In the genomic region with DNA sequence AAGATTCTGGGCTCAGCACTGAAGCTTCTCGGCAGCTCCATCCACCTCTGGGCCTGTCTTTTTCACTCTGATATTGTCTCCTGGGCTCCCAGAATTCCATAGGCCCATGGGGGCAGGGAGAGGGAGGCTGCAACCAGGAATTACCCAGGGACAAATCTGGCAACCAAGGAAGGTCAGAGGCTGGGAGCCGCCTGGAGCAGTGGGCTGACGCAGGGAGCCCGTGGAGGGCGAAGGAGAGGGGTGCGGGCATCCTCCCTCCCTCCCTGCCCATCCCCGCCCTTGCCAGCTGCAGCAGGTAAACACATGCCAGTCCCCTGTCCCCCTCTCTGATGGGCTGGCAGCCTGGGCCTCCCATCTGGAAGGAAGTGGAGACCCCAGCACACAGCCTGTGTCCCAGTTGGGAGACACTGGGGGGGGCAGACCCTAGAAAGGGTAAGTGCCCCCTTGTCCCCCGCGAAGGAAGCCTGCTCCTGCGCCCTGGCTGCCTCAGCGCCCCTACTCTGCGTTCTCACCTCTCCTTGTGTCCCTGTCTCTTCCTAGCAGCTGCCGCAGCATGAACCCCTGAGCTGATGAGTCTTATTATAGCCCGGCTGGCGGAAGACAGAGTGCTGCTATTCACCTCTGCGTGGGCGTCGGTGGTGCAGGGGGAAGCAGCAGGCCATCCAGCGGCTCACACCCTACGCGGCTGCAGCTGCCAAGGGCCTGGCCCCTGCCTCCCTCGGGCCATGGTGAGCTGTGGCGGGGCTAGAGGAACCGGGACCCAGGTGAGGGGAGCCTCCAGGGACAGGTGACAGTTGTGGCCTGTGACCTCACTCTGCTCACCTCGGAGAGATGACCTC, we compare ENCODE assay signal across 34 cellular contexts. TPM values are rescaled to one million over a fixed set of nuclear protein-coding genes. Genes with fewer than 3 reads are reported as not detected.
A peak's percentile ranks its signal among the peaks of the same experiment; 100 is the strongest.
DNase-seq lines count a peak whose midpoint lies in the region; ATAC-seq and TF ChIP-seq lines count a peak whose summit lies in the region.
"Had no signal": no experiment of that assay in that cellular context is flagged by ENCODE, and none has a peak within 500 bp of the region (broad histone marks: within the 10 kb centered on the region; RNA-seq: fewer than 3 reads in every experiment).

No MANE protein-coding gene starts in this region.

- H3K4me3 ChIP-seq in left ventricle myocardium inferior = no peak overlapping the region
- H3K4me3 ChIP-seq in GM23248 = no peak overlapping the region
- H3K4me3 ChIP-seq in GM23338 = no peak overlapping the region
- H3K4me3 ChIP-seq: lower lobe of right lung, MG63, right atrium auricular region had no signal

- 58 to 67% methylated on average over 23 to 25 of the region's 25 CpGs for WGBS in GM23248 (ENCODE audit: low coverage in 1 of 2, low lambda C conversion rate in 2 of 2, missing lambda C conversion rate in 2 of 2), 2 experiments

- in situ Hi-C loops in ACHN (cut with HindIII; ENCODE audit: low pct_ligation_motif_present, low pct_unique_long_range_greater_than_20kb, low sequenced_read_pairs) = no loop called here
- in situ Hi-C loops in GM23248 (cut with MboI) = no loop called here

- H3K9me3 Mint-ChIP-seq in GM23338 = no peaks in the 10 kb centered on the region
- H3K9me3 Mint-ChIP-seq: activated CD8-positive, alpha-beta T cell treated with anti-CD3 and anti-CD28 coated beads for 36 hours; activated naive CD4-positive, alpha-beta T cell treated with anti-CD3 and anti-CD28 coated beads, Interleukin-2, amount 50 U/mL, for 72 hours; activated T-helper 17 cell treated with anti-CD3 and anti-CD28 coated beads, Interleukin-2, amount 50 U/mL, for 72 hours; nephron progenitor cell had no signal

- H3F3A ChIP-seq in GM23248 (ENCODE audit: insufficient read depth) = no peaks in the 10 kb centered on the region
- no peaks in the 10 kb centered on the region for H3F3A ChIP-seq in GM23338 (replicated peaks; ENCODE audit: low read depth)

- H3K27me3 ChIP-seq in left ventricle myocardium inferior (ENCODE audit: low read depth) (peaks cover 100% of the 10 kb centered on the region), GM23248 (replicated peaks; ENCODE audit: insufficient read depth) (peaks cover 41% of the 10 kb centered on the region), GM23338 (ENCODE audit: insufficient read depth) (no peaks in the 10 kb centered on the region)
- H3K27me3 ChIP-seq: MG63, right atrium auricular region had no signal

- no peak for TF ChIP-seq CTCF in left ventricle myocardium inferior (IDR thresholded peaks at IDR 0.05; ENCODE audit: borderline replicate concordance)
- TF ChIP-seq CTCF in GM23338 (conservative IDR thresholded peaks at IDR 0.05; ENCODE audit: low read depth in 2 of 2) = no peak

- peaks cover 18% of the 10 kb centered on the region for H3K4me1 Mint-ChIP-seq in GM23338
- H3K4me1 Mint-ChIP-seq: activated T-helper 17 cell treated with anti-CD3 and anti-CD28 coated beads, Interleukin-2, amount 50 U/mL, for 72 hours had no signal

- peak; percentile 26 for DNase-seq in Right ventricle myocardium superior
- DNase-seq in left ventricle myocardium inferior = no peak
- DNase-seq in NCI-H2171 (lab: John Stamatoyannopoulos, UW) = peak; percentile 83
- peak; percentile 14 for DNase-seq in kidney tubule cell (ENCODE audit: low spot score)
- DNase-seq in ACHN = no peak
- no peak for DNase-seq in GM23248
- no peak for DNase-seq in NCI-H2107 treated with DMSO at 0.1 percent for 48 hours (lab: John Stamatoyannopoulos, UW; ENCODE audit: unreplicated experiment)
- no peak for DNase-seq in GM23338 (ENCODE audit: low spot score)
- DNase-seq: activated CD8-positive, alpha-beta T cell treated with anti-CD3 and anti-CD28 coated beads for 36 hours; anterior cingulate cortex; effector CD8-positive, alpha-beta T cell; glutamatergic neuron; IMR-90; MG63; NCI-H1436 treated with DMSO at 0.1 percent for 48 hours; NCI-H345; nephron progenitor cell; stimulated activated CD4-positive, alpha-beta T cell treated with anti-CD3 and anti-CD28 coated beads, Interleukin-2, amount 100 ng/mL, for 24 hours; T-helper 2 cell; trophoblast cell had no signal

- H3K4me2 ChIP-seq in GM23248 (ENCODE audit: unreplicated experiment) (no peak overlapping the region), GM23338 (no peak overlapping the region)

- H3K27ac Mint-ChIP-seq in GM23338 = no peak overlapping the region
- H3K27ac Mint-ChIP-seq: activated CD8-positive, alpha-beta T cell treated with anti-CD3 and anti-CD28 coated beads for 36 hours; activated naive CD4-positive, alpha-beta T cell treated with anti-CD3 and anti-CD28 coated beads, Interleukin-2, amount 50 U/mL, for 72 hours; activated T-helper 17 cell treated with anti-CD3 and anti-CD28 coated beads, Interleukin-2, amount 50 U/mL, for 72 hours; CD14-positive monocyte; nephron progenitor cell had no signal

- no peak overlapping the region for H3K4me3 Mint-ChIP-seq in GM23338
- H3K4me3 Mint-ChIP-seq: activated CD8-positive, alpha-beta T cell treated with anti-CD3 and anti-CD28 coated beads for 36 hours; activated T-helper 17 cell treated with anti-CD3 and anti-CD28 coated beads, Interleukin-2, amount 50 U/mL, for 72 hours; CD14-positive monocyte; nephron progenitor cell had no signal

- no peak overlapping the region for H3K9ac ChIP-seq in GM23248
- H3K9ac ChIP-seq: parathyroid adenoma had no signal

- H3K36me3 ChIP-seq in left ventricle myocardium inferior (no peaks in the 10 kb centered on the region), GM23248 (ENCODE audit: low read depth) (no peaks in the 10 kb centered on the region), GM23338 (ENCODE audit: insufficient read depth) (no peaks in the 10 kb centered on the region)
- H3K36me3 ChIP-seq: lower lobe of right lung, MG63, right atrium auricular region had no signal

- peaks cover 5% of the 10 kb centered on the region for H3K4me1 ChIP-seq in left ventricle myocardium inferior
- H3K4me1 ChIP-seq in GM23248 (ENCODE audit: insufficient read depth) = no peaks in the 10 kb centered on the region
- H3K4me1 ChIP-seq in GM23338 (ENCODE audit: insufficient read depth) = peaks cover 13% of the 10 kb centered on the region
- H3K4me1 ChIP-seq: lower lobe of right lung had no signal

- H3K9me3 ChIP-seq in left ventricle myocardium inferior (replicated peaks) = no peaks in the 10 kb centered on the region
- no peaks in the 10 kb centered on the region for H3K9me3 ChIP-seq in GM23248 (ENCODE audit: low read depth)
- H3K9me3 ChIP-seq: lower lobe of right lung, MG63, right atrium auricular region had no signal

- no peaks in the 10 kb centered on the region for H4K20me1 ChIP-seq in GM23248 (ENCODE audit: insufficient read depth)
- no peaks in the 10 kb centered on the region for H4K20me1 ChIP-seq in GM23338 (replicated peaks; ENCODE audit: insufficient read depth)

- peaks cover 34% of the 10 kb centered on the region for H3K27me3 Mint-ChIP-seq in GM23338 (ENCODE audit: insufficient read depth, low read depth, poor library complexity)

- no peaks in the 10 kb centered on the region for H3K36me3 Mint-ChIP-seq in GM23338 (ENCODE audit: low read depth)
- H3K36me3 Mint-ChIP-seq: activated naive CD4-positive, alpha-beta T cell treated with anti-CD3 and anti-CD28 coated beads, Interleukin-2, amount 50 U/mL, for 72 hours; CD14-positive monocyte had no signal

- no peak overlapping the region for H3K27ac ChIP-seq in left ventricle myocardium inferior (replicated peaks)
- H3K27ac ChIP-seq in GM23248 = no peak overlapping the region
- no peak overlapping the region for H3K27ac ChIP-seq in GM23338 (ENCODE audit: low read depth)
- H3K27ac ChIP-seq: lower lobe of right lung, right atrium auricular region, RWPE1 had no signal

- H3K9me2 ChIP-seq in GM23248 (ENCODE audit: insufficient read depth) (no peaks in the 10 kb centered on the region), GM23338 (ENCODE audit: insufficient read depth) (no peaks in the 10 kb centered on the region)

- no peak overlapping the region for H2AFZ ChIP-seq in GM23248
- H2AFZ ChIP-seq in GM23338 = no peak overlapping the region
- H2AFZ ChIP-seq: parathyroid adenoma had no signal

- intact Hi-C loops in Right ventricle myocardium superior (cut with DNase I) (no loop called here), left ventricle myocardium inferior (cut with micrococcal nuclease) (no loop called here)

- ATAC-seq in Right ventricle myocardium superior (ENCODE audit: poor library complexity) (no peak), GM23338 (no peak; the same call in 2 of the 3 replicates)
- ATAC-seq: activated CD8-positive, alpha-beta T cell treated with anti-CD3 and anti-CD28 coated beads for 36 hours; activated naive CD4-positive, alpha-beta T cell treated with anti-CD3 and anti-CD28 coated beads, Interleukin-2, amount 50 U/mL, for 72 hours; activated T-helper 17 cell treated with anti-CD3 and anti-CD28 coated beads, Interleukin-2, amount 50 U/mL, for 72 hours; lower lobe of right lung; SK-N-SH treated with all-trans-retinoic acid at 6 μM for 48 hours had no signal

- H3K79me2 ChIP-seq in GM23248 (ENCODE audit: insufficient read depth) (no peaks in the 10 kb centered on the region), GM23338 (replicated peaks; ENCODE audit: insufficient read depth) (no peaks in the 10 kb centered on the region)

TF ChIP-seq in GM23338, 12 proteins besides CTCF, POLR2A, EP300 and RAD21 (continues in another document):
- TF ChIP-seq, protein P1, sequence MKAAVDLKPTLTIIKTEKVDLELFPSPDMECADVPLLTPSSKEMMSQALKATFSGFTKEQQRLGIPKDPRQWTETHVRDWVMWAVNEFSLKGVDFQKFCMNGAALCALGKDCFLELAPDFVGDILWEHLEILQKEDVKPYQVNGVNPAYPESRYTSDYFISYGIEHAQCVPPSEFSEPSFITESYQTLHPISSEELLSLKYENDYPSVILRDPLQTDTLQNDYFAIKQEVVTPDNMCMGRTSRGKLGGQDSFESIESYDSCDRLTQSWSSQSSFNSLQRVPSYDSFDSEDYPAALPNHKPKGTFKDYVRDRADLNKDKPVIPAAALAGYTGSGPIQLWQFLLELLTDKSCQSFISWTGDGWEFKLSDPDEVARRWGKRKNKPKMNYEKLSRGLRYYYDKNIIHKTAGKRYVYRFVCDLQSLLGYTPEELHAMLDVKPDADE (IDR thresholded peaks at IDR 0.05) = no peak
- no peak for TF ChIP-seq ZNF331 (CRISPR knock-in tag; IDR thresholded peaks at IDR 0.05; ENCODE audit: low read depth)

RNA-seq across cellular contexts. Expression of a gene that starts 6.7 kb away (rescaled TPM):
- total RNA-seq in Right ventricle myocardium superior (not detected), left ventricle myocardium inferior (not detected)
- not detected in 2 replicates for total RNA-seq in GM23248 (2014; rRNA removed; shearing (Covaris generic))
- polyA plus RNA-seq in GM23248 (2016; fragmentation: Nextera tagmentation; extraction: Ambion mirVana) (not detected in 2 replicates), GM23338 (2016; fragmentation: Nextera tagmentation; extraction: Ambion mirVana) (0.08 TPM in 1 of 2 replicates, not detected in the other)
- 0.12 TPM in 1 of 2 replicates, not detected in the other for total RNA-seq in GM23338 (2014; rRNA removed; shearing (Covaris generic))
- total RNA-seq: activated CD8-positive, alpha-beta T cell treated with anti-CD3 and anti-CD28 coated beads for 36 hours; activated naive CD4-positive, alpha-beta T cell treated with anti-CD3 and anti-CD28 coated beads, Interleukin-2, amount 50 U/mL, for 72 hours; activated T-helper 17 cell treated with anti-CD3 and anti-CD28 coated beads, Interleukin-2, amount 50 U/mL, for 72 hours; bronchial epithelial cell; epithelial cell of proximal tubule; H4; IMR-90; lower lobe of right lung; mucosa of gallbladder; OCI-LY7; right atrium auricular region had no signal
- polyA plus RNA-seq: CD14-positive monocyte, IMR-90, keratinocyte had no signal

Comparison
In these comparisons a context has a peak if more than half of its experiments do, and no peak if none do; other contexts are left out.
1. DNase-seq: peak in Right ventricle myocardium superior (single experiment), NCI-H2171 (single experiment) and kidney tubule cell (single experiment); none in left ventricle myocardium inferior (single experiment), ACHN (single experiment), GM23248 (single experiment), NCI-H2107 treated with DMSO at 0.1 percent for 48 hours (single experiment) and GM23338 (single experiment).